ENCODE assay signal across 1 cellular context in genomic region chr12:53274445-53274844, GRCh38.
TF ChIP-seq lines count a peak whose summit lies in the region.

No MANE protein-coding gene starts in this region.

TF ChIP-seq in GM12878, 131 proteins besides CTCF, POLR2A, EP300 and RAD21:
- no peak for TF ChIP-seq HDAC6 (IDR thresholded peaks at IDR 0.05; ENCODE audit: unreplicated experiment)
TF ChIP-seq in GM12878: peak in this region for 0.
